In the genomic region with DNA sequence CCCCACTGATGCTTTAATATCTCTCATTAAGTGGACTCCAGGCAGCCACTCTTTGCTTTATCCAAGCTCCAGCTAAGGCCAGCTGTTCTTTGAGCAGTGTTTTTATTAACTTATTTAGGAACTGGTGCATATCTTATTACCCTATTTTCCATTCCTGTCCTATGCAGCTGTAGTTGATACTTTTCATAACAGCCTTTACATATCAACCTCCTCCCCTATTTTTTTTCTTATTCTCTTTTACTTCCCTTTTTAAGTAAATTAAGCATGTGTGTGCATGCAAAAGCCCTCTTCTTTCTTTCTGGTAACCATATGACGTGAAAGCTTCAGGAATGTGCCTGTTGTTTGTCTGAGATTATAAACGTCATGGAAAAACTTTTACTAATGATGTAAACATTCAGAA, we compare ENCODE assay signal across 13 cellular contexts.
A peak's percentile ranks its signal among the peaks of the same experiment; 100 is the strongest.
DNase-seq lines count a peak whose midpoint lies in the region; ATAC-seq and TF ChIP-seq lines count a peak whose summit lies in the region.
"Had no signal": no experiment of that assay in that cellular context is flagged by ENCODE, and none has a peak within 500 bp of the region (broad histone marks: within the 10 kb centered on the region; RNA-seq: fewer than 3 reads in every experiment).

No MANE protein-coding gene starts in this region.

- CTCF ChIA-PET in mammary epithelial cell (lab: Charles Lee; ENCODE audit: low non-redundant PET), result no interaction called here

- H3K4me3 ChIP-seq in mammary epithelial cell (replicated peaks in 1 of 3; ENCODE audit: insufficient read depth in 1 of 3, low read depth in 2 of 3, low read length in 3 of 3) (no peak overlapping the region), breast epithelium (no peak overlapping the region), SJCRH30 (no peak overlapping the region)
- H3K4me3 ChIP-seq: esophagus muscularis mucosa, SJSA1, upper lobe of right lung had no signal

- H3K36me3 ChIP-seq in mammary epithelial cell (ENCODE audit: insufficient read depth, low read length) (no peaks in the 10 kb centered on the region), breast epithelium (no peaks in the 10 kb centered on the region), SJCRH30 (no peaks in the 10 kb centered on the region; the same call in 1 of the 2 replicates)
- H3K36me3 ChIP-seq: esophagus muscularis mucosa, SJSA1, upper lobe of right lung had no signal

- H3K4me1 ChIP-seq in mammary epithelial cell (ENCODE audit: insufficient read depth, low read length), result no peaks in the 10 kb centered on the region
- H3K4me1 ChIP-seq in breast epithelium, result no peaks in the 10 kb centered on the region
- H3K4me1 ChIP-seq in SJCRH30, result peaks cover 26% of the 10 kb centered on the region
- H3K4me1 ChIP-seq: SJSA1, upper lobe of right lung had no signal

- dilution Hi-C loops in mammary epithelial cell (cut with HindIII; ENCODE audit: low sequenced_read_pairs), result no loop called here

- no peaks in the 10 kb centered on the region for H3K36me3 Mint-ChIP-seq in type B pancreatic cell

- H3K4me3 Mint-ChIP-seq in type B pancreatic cell, result no peak overlapping the region

- no TSS peak for BruUV-seq in mammary epithelial cell (replicated peaks; lab: Mats Ljungman, UMichigan)

- TF ChIP-seq CTCF in mammary epithelial cell (conservative IDR thresholded peaks at IDR 0.05 in 1 of 2, IDR thresholded peaks at IDR 0.05 in 1 of 2; ENCODE audit: extremely low read depth in 1 of 2, insufficient read depth in 1 of 2, low read depth in 1 of 2, low read length in 2 of 2) (no peak), breast epithelium (IDR thresholded peaks at IDR 0.05) (no peak), type B pancreatic cell (conservative IDR thresholded peaks at IDR 0.05) (no peak)

- H3K9me3 Mint-ChIP-seq in type B pancreatic cell, result no peaks in the 10 kb centered on the region

- WGBS in mammary epithelial cell (ENCODE audit: low coverage, missing lambda C conversion rate), result 68% methylated on average over 2 of the region's 2 CpGs

- no peaks in the 10 kb centered on the region for H3K27me3 Mint-ChIP-seq in type B pancreatic cell

- no peaks in the 10 kb centered on the region for H3K27me3 ChIP-seq in mammary epithelial cell (ENCODE audit: insufficient read depth, low read length)
- H3K27me3 ChIP-seq in breast epithelium, result no peaks in the 10 kb centered on the region
- no peaks in the 10 kb centered on the region for H3K27me3 ChIP-seq in SJCRH30
- H3K27me3 ChIP-seq: esophagus muscularis mucosa, SJSA1, upper lobe of right lung had no signal

- no peak overlapping the region for H3K9ac ChIP-seq in mammary epithelial cell (ENCODE audit: insufficient read depth, low read length)

- in situ Hi-C loops in mammary epithelial cell (cut with MboI; ENCODE audit: low sequenced_read_pairs in 2 of 2), result no loop called here
- in situ Hi-C loops in ACHN (cut with HindIII; ENCODE audit: low pct_ligation_motif_present, low pct_unique_long_range_greater_than_20kb, low sequenced_read_pairs), result no loop called here

- H3K27ac ChIP-seq in mammary epithelial cell (ENCODE audit: insufficient read depth, low read depth, low read length) (no peak overlapping the region), breast epithelium (no peak overlapping the region), SJCRH30 (peak overlapping the region; percentile 65)
- H3K27ac ChIP-seq: esophagus muscularis mucosa, SJSA1, upper lobe of right lung had no signal

- ATAC-seq in left colon, result no peak
- ATAC-seq: upper lobe of right lung had no signal

- DNase-seq in mammary epithelial cell (peak; percentile 9), breast epithelium (ENCODE audit: low spot score in 2 of 2) (no peak), SJCRH30 (peak; percentile 66 to 87), fibroblast of peridontal ligament (ENCODE audit: extremely low read depth) (peak; percentile 50), type B pancreatic cell (ENCODE audit: extremely low spot score, unreplicated experiment) (no peak), left colon (no peak), NCI-H187 treated with DMSO at 0.1 percent for 48 hours (lab: John Stamatoyannopoulos, UW) (no peak), ACHN (no peak)
- DNase-seq: cerebellar nuclear complex, posterior cingulate gyrus, upper lobe of right lung had no signal

- no peak for TF ChIP-seq POLR2A in breast epithelium (IDR thresholded peaks at IDR 0.05)

- peak overlapping the region; percentile 14 for H3K27ac Mint-ChIP-seq in type B pancreatic cell

- H3K79me2 ChIP-seq in mammary epithelial cell (ENCODE audit: insufficient read depth, low read length), result no peaks in the 10 kb centered on the region

- H2AFZ ChIP-seq in mammary epithelial cell (ENCODE audit: low read depth, low read length), result no peak overlapping the region

- H4K20me1 ChIP-seq in mammary epithelial cell (ENCODE audit: insufficient read depth, low read length), result no peaks in the 10 kb centered on the region

- no peaks in the 10 kb centered on the region for H3K9me3 ChIP-seq in mammary epithelial cell (replicated peaks; ENCODE audit: insufficient read depth, low read length)
- no peaks in the 10 kb centered on the region for H3K9me3 ChIP-seq in breast epithelium
- H3K9me3 ChIP-seq in SJCRH30 (replicated peaks), result peaks cover 5% of the 10 kb centered on the region; the same call in 1 of the 2 replicates
- H3K9me3 ChIP-seq: esophagus muscularis mucosa, SJSA1, upper lobe of right lung had no signal

- no peaks in the 10 kb centered on the region for H3K4me1 Mint-ChIP-seq in type B pancreatic cell (ENCODE audit: unreplicated experiment)

- intact Hi-C loops in mammary epithelial cell (cut with micrococcal nuclease), result no loop called here
- intact Hi-C loops in breast epithelium (cut with DNase I; ENCODE audit: low total_unique reads), result no loop called here
- intact Hi-C loops in left colon (cut with DNase I, micrococcal nuclease), result no loop called here

- no peak overlapping the region for H3K4me2 ChIP-seq in mammary epithelial cell (ENCODE audit: insufficient read depth, low read depth, low read length)

Comparison
In these comparisons a context has a peak if more than half of its experiments do, and no peak if none do; other contexts are left out.
1. DNase-seq: peak in mammary epithelial cell (single experiment), SJCRH30 (2 of 2) and fibroblast of peridontal ligament (single experiment); none in breast epithelium (0 of 2), type B pancreatic cell (single experiment), left colon (0 of 2), NCI-H187 treated with DMSO at 0.1 percent for 48 hours (single experiment) and ACHN (single experiment).